Comparison of ENCODE assay signal across 8 cellular contexts in the genomic region with DNA sequence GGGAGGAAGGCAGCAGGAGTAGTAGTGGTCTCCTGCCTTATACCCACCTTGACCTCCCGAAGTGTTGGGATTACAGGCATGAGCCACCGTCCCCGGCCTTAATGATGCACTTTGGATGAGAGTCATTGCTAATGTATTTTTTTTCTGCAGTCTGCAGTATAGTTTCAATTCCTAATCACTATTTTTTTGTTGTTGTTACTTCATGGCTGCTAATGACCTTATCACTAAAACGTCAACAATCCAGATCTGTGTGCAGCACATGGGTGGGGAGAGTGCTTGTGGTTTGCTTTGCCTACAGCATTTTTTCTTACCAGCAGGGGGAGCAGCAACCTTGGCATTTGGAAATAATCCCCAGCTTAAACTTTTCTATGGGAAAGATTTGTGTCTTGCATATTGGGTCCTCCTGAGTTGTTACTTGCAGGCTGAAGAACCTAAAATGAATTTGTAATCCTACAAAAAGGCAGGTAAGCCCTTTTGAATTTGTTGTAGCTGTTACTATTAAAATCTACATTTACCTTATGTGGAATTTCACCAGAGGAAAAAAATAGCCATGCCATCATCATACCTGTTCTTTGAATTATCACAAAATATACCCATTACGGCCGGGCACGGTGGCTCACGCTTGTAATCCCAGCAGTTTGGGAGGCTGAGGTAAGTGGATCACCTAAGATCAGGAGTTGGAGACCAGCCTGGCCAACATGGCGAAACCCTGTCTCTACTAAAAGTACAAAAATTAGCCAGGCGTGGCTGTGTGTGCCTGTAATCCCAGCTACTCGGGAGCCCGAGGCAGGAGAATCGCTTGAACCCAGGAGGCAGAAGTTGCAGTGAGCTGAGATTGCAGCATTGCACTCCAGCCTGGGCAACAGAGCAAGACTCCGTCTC. TPM values are rescaled to one million over a fixed set of nuclear protein-coding genes. Genes with fewer than 3 reads are reported as not detected.
DNase-seq lines count a peak whose midpoint lies in the region; ATAC-seq, FAIRE-seq and TF ChIP-seq lines count a peak whose summit lies in the region.

No MANE protein-coding gene starts in this region.

- peak; percentile 95 for FAIRE-seq in A549 (lab: Jason Lieb, UNC)

- DNase-seq in A549 (ENCODE audit: low read depth in 1 of 2, low spot score in 1 of 2) (peak; percentile 71 to 81), NCI-H774 (lab: John Stamatoyannopoulos, UW) (peak; percentile 3), endodermal cell (peak; percentile 89), mucosa of descending colon (peak in 2 of 3 donors; percentile 36 to 93)
- DNase-seq in activated CD8-positive, alpha-beta memory T cell treated with anti-CD3 and anti-CD28 coated beads for 24 hours = peak; percentile 90
- peak; percentile 52 to 73 for DNase-seq in stimulated activated CD8-positive, alpha-beta memory T cell treated with anti-CD3 and anti-CD28 coated beads, Interleukin-7, amount 100 ng/mL, for 48 hours (ENCODE audit: extremely low read depth in 1 of 2, low read depth in 1 of 2)

- no peak overlapping the region for H3K27ac ChIP-seq in A549
- H3K27ac ChIP-seq in endodermal cell (ENCODE audit: low read depth, low read length) = no peak overlapping the region

- no peak for TF ChIP-seq POLR2A in A549 (IDR thresholded peaks at IDR 0.05; ENCODE audit: low read length)

- no peaks in the 10 kb centered on the region for H3K27me3 ChIP-seq in endodermal cell (ENCODE audit: control insufficient read depth, insufficient read depth, low read length, poor library complexity, severe bottlenecking)

- POLR2A ChIA-PET in A549 (lab: Yijun Ruan, JAX) = no interaction called here

- peak; percentile 94 for TF ChIP-seq CTCF in A549 (IDR thresholded peaks at IDR 0.05)
- TF ChIP-seq CTCF in endodermal cell (conservative IDR thresholded peaks at IDR 0.05) = peak; percentile 92
- TF ChIP-seq CTCF in mucosa of descending colon (IDR thresholded peaks at IDR 0.05) = peak; percentile 73

- H3K4me3 ChIP-seq in A549 = no peak overlapping the region
- no peak overlapping the region for H3K4me3 ChIP-seq in endodermal cell (ENCODE audit: low read length)
- no peak overlapping the region for H3K4me3 ChIP-seq in mucosa of descending colon

- intact Hi-C loops in mucosa of descending colon (cut with DNase I, micrococcal nuclease) = loop anchor here in 1 of 2 donors (10.0 kb wide), 1 partner anchor 596 kb away; the partner anchor contains the start of gene LSM11

- no peak overlapping the region for H3K27ac Mint-ChIP-seq in endodermal cell

- H3K36me3 ChIP-seq in endodermal cell (ENCODE audit: control insufficient read depth, insufficient read depth, low read length) (no peaks in the 10 kb centered on the region), mucosa of descending colon (ENCODE audit: low read depth) (no peaks in the 10 kb centered on the region)

- H3K9me3 Mint-ChIP-seq in endodermal cell = no peaks in the 10 kb centered on the region

- H3K9me3 ChIP-seq in A549 = no peaks in the 10 kb centered on the region
- no peaks in the 10 kb centered on the region for H3K9me3 ChIP-seq in endodermal cell (ENCODE audit: control insufficient read depth, low read length)
- no peaks in the 10 kb centered on the region for H3K9me3 ChIP-seq in mucosa of descending colon

- TF ChIP-seq RAD21 in A549 (conservative IDR thresholded peaks at IDR 0.05 in 1 of 2, IDR thresholded peaks at IDR 0.05 in 1 of 2) = peak; percentile 84 to 88

- WGBS in A549 (ENCODE audit: missing lambda C conversion rate) = 48% methylated on average over 14 of the region's 14 CpGs
- 90 to 92% methylated on average over 10 to 14 of the region's 14 CpGs for WGBS in endodermal cell (ENCODE audit: insufficient coverage in 1 of 2, insufficient read length in 1 of 2), 2 experiments

- H3K4me3 Mint-ChIP-seq in endodermal cell = no peak overlapping the region

- H3K27me3 Mint-ChIP-seq in endodermal cell (ENCODE audit: insufficient read depth) = peaks cover 2% of the 10 kb centered on the region

- CTCF ChIA-PET in A549 (lab: Yijun Ruan, JAX) = interaction anchor here (0.6 to 2.8 kb wide), 34 partner anchors 8 to 1972 kb away, joined by 3 to 30 read pairs (median 4); no protein-coding TSS in a partner anchor

- no peaks in the 10 kb centered on the region for H3K36me3 Mint-ChIP-seq in endodermal cell (ENCODE audit: low read depth)

- H3K4me2 ChIP-seq in A549 = no peak overlapping the region

- H3K4me1 ChIP-seq in A549 (no peaks in the 10 kb centered on the region), endodermal cell (ENCODE audit: control insufficient read depth, insufficient read depth, low read length) (no peaks in the 10 kb centered on the region), mucosa of descending colon (ENCODE audit: low read depth) (no peaks in the 10 kb centered on the region)

- peak; percentile 90 to 94 for ATAC-seq in A549
- ATAC-seq in GM18499 (IDR thresholded peaks at IDR 0.05; ENCODE audit: insufficient read depth, unreplicated experiment) = peak; percentile 62
- peak; percentile 53 for ATAC-seq in HG03196 (IDR thresholded peaks at IDR 0.05; ENCODE audit: unreplicated experiment)
- ATAC-seq in mucosa of descending colon = peak; percentile 87

- TF ChIP-seq EP300 in A549 (IDR thresholded peaks at IDR 0.05) = no peak

- no peak overlapping the region for H3K9ac ChIP-seq in endodermal cell (ENCODE audit: extremely low read depth, low read length, poor library complexity, severe bottlenecking)

- H3K4me1 Mint-ChIP-seq in endodermal cell = peaks cover 9% of the 10 kb centered on the region

TF ChIP-seq in A549, 52 proteins besides CTCF, POLR2A, EP300 and RAD21:
- TF ChIP-seq NPAS2 (CRISPR knock-in tag; IDR thresholded peaks at IDR 0.05; ENCODE audit: borderline replicate concordance) (no peak), FOXS1 (CRISPR knock-in tag; IDR thresholded peaks at IDR 0.05) (no peak), SMC3 (IDR thresholded peaks at IDR 0.05) (peak; percentile 76)

RNA-seq across cellular contexts. Expression of gene MED7, which starts 6.3 kb away (rescaled TPM):
- 17.9 and 23.0 TPM in 2 replicates for polyA plus RNA-seq in A549 (2011; rRNA removed)
- 6.1 and 6.3 TPM in 2 replicates for polyA plus RNA-seq in A549 (2012; cell fraction: cytosol; rRNA removed)
- polyA plus RNA-seq in A549 (2012; cell fraction: nucleus; rRNA removed) = 2.1 and 3.4 TPM in 2 replicates
- polyA plus RNA-seq in A549 (2017; fragmentation: RNase III; extraction: RNeasy Plus Mini Kit Qiagen cat#74134 plus additional on column Dnase treatment) = 19.8 to 22.6 TPM (median 22.5 TPM) in 3 replicates
- 4.0 and 4.6 TPM in 2 replicates for polyA minus RNA-seq in A549 (2011; rRNA and poly(A)+ RNA removed)
- 10 to 100 TPM; 14.8 to 19.1 TPM for total RNA-seq in endodermal cell
- polyA plus RNA-seq in endodermal cell (2013, experiment 1 of 2) = 18.5 TPM
- 18.9 TPM for polyA plus RNA-seq in endodermal cell (2013, experiment 2 of 2)
- total RNA-seq in mucosa of descending colon = 10 to 100 TPM; 11.8 to 14.4 (median 12.0) TPM

RNA-seq across cellular contexts. Expression of gene GARIN3, which starts 17.1 kb away (rescaled TPM):
- polyA plus RNA-seq in A549 (2011; rRNA removed) (not detected in 2 replicates), A549 (2017; fragmentation: RNase III; extraction: RNeasy Plus Mini Kit Qiagen cat#74134 plus additional on column Dnase treatment) (not detected in 3 replicates)
- polyA plus RNA-seq in A549 (2012; cell fraction: cytosol; rRNA removed) = not detected in 2 replicates
- not detected in 2 replicates for polyA plus RNA-seq in A549 (2012; cell fraction: nucleus; rRNA removed)
- polyA minus RNA-seq in A549 (2011; rRNA and poly(A)+ RNA removed) = not detected in 2 replicates
- total RNA-seq in endodermal cell (not detected), mucosa of descending colon (not detected)
- polyA plus RNA-seq in endodermal cell (2013, experiment 1 of 2) = not detected
- not detected for polyA plus RNA-seq in endodermal cell (2013, experiment 2 of 2)

RNA-seq across cellular contexts. Expression of gene ITK, which starts 31.7 kb away (rescaled TPM):
- polyA plus RNA-seq in A549 (2011; rRNA removed) (0.03 TPM in 1 of 2 replicates, not detected in the other), A549 (2017; fragmentation: RNase III; extraction: RNeasy Plus Mini Kit Qiagen cat#74134 plus additional on column Dnase treatment) (not detected in 3 replicates)
- not detected in 2 replicates for polyA plus RNA-seq in A549 (2012; cell fraction: cytosol; rRNA removed)
- polyA plus RNA-seq in A549 (2012; cell fraction: nucleus; rRNA removed) = not detected in 2 replicates
- not detected in 2 replicates for polyA minus RNA-seq in A549 (2011; rRNA and poly(A)+ RNA removed)
- total RNA-seq in endodermal cell (under 1 TPM; 0.31 to 0.38 TPM), mucosa of descending colon (1 to 10 TPM; 2.6 to 5.7 (median 2.7) TPM)
- not detected for polyA plus RNA-seq in endodermal cell (2013, experiment 1 of 2)
- polyA plus RNA-seq in endodermal cell (2013, experiment 2 of 2) = 0.08 TPM

RNA-seq across cellular contexts. Expression of gene HAVCR2, which starts 40.1 kb away (rescaled TPM):
- polyA plus RNA-seq in A549 (2011; rRNA removed) (0.13 and 0.24 TPM in 2 replicates), A549 (2017; fragmentation: RNase III; extraction: RNeasy Plus Mini Kit Qiagen cat#74134 plus additional on column Dnase treatment) (0.05 to 0.17 TPM (median 0.07 TPM) in 3 replicates)
- 0.05 and 0.06 TPM in 2 replicates for polyA plus RNA-seq in A549 (2012; cell fraction: cytosol; rRNA removed)
- 0.06 and 0.17 TPM in 2 replicates for polyA plus RNA-seq in A549 (2012; cell fraction: nucleus; rRNA removed)
- polyA minus RNA-seq in A549 (2011; rRNA and poly(A)+ RNA removed) = 0.54 TPM in 1 of 2 replicates, not detected in the other
- total RNA-seq in endodermal cell (under 1 TPM; 0.33 to 0.35 TPM), mucosa of descending colon (1 to 10 TPM; 2.1 to 5.1 (median 5.1) TPM)
- polyA plus RNA-seq in endodermal cell (2013, experiment 1 of 2) = 0.32 TPM
- polyA plus RNA-seq in endodermal cell (2013, experiment 2 of 2) = 0.58 TPM

Comparison
In these comparisons a context has a peak if more than half of its experiments do, and no peak if none do; other contexts are left out.
1. DNase-seq: peak in every context shown above with its lines; median percentile 90 in activated CD8-positive, alpha-beta memory T cell treated with anti-CD3 and anti-CD28 coated beads for 24 hours; 89 in endodermal cell; 76 in A549; 64 in mucosa of descending colon; 62 in stimulated activated CD8-positive, alpha-beta memory T cell treated with anti-CD3 and anti-CD28 coated beads, Interleukin-7, amount 100 ng/mL, for 48 hours; 3 in NCI-H774.